Comparison of ENCODE assay signal across 2 cellular contexts in genomic region chr1:47993356-47993755, GRCh38.
TF ChIP-seq lines count a peak whose summit lies in the region.

No MANE protein-coding gene starts in this region.

TF ChIP-seq in WTC11, 78 proteins besides CTCF, POLR2A, EP300 and RAD21:
- no peak for TF ChIP-seq ZNF396 (CRISPR knock-in tag; IDR thresholded peaks at IDR 0.05; ENCODE audit: borderline replicate concordance)

TF ChIP-seq in H1, 55 proteins besides CTCF, POLR2A, EP300 and RAD21 (continued from another document):
- no peak for TF ChIP-seq ASH2L (IDR thresholded peaks at IDR 0.05; ENCODE audit: low read length)
